In the genomic region with DNA sequence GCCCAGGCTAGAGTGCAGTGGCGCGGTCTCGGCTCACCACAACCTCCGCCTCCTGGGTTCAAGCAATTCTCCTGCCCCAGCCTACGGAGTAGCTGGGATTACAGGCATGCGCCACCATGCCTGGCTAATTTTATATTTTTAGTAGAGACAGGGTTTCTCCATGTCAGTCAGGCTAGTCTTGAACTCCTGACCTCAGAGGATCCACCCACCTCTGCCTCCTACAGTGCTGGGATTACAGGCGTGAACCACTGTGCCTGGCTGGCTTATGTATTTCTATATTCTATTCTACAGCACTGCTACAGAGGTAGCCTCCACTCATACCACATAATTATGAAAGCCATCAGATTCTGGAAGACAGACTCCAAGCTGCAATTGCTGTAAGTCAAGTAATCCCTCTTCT, we compare ENCODE assay signal across 14 cellular contexts. TPM values are rescaled to one million over a fixed set of nuclear protein-coding genes. Genes with fewer than 3 reads are reported as not detected.
"Had no signal": no experiment of that assay in that cellular context is flagged by ENCODE, and none has a peak within 500 bp of the region (broad histone marks: within the 10 kb centered on the region; RNA-seq: fewer than 3 reads in every experiment).

No MANE protein-coding gene starts in this region.

RNA-seq across cellular contexts. Expression of a gene that starts 59.5 kb away (rescaled TPM):
- total RNA-seq: activated CD4-positive, alpha-beta memory T cell treated with anti-CD3 and anti-CD28 coated beads, Interleukin-2, amount 10 ng/mL, durations not matched to agents 7 days and 5 days; activated CD4-positive, alpha-beta T cell treated with anti-CD3 and anti-CD28 coated beads, Interleukin-2, amount 10 ng/mL, durations not matched to agents 7 days and 5 days; activated T-cell treated with anti-CD3 and anti-CD28 coated beads, Interleukin-2, amount 50 U/mL, for 72 hours; astrocyte; bronchial epithelial cell; cardiac septum; cerebellum; dermis blood vessel endothelial cell; esophagus muscularis mucosa; foreskin keratinocyte; gastrocnemius medialis; T-helper 1 cell treated with Interleukin-12 subunit alpha and Interleukin-12 subunit beta and Interleukin-4 antibody, amounts not matched to agents 30 ng/mL and 1 ng/mL, for 36 hours; WTC11 had no signal
- polyA plus RNA-seq: foreskin keratinocyte, heart right ventricle had no signal
